18 cellular contexts compared by ENCODE assay signal in the genomic region with DNA sequence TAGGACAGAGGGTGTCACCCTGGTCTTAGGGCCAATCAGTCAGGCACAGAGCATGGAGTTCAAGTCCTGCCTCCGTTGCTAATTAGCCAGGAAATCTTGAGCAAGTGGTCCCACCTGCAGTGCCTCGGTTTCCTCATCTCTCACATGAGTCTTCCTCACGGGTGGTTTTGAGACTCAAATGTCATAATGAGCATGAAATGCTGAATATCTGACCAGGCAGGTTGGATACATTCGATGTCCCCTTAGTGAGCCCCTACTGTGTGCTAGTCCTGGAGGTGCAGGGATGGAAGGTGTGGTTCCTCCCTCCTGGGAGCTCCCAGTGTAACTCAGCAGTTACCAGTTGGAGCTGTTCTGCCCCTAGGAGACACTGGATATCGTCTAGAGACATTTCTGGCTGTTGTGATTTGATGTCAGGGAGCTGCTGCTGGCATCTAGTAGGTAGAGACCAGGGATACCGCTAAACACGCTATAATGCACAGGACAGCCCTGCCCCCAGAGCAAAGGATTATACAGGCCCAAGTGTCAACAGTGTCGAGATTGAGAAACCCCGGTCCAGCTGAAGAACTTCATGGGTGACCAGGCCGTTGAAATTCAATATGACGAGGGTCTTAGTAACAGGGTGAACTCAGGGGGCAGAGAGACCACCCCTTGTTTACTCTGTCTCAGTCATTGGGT.
DNase-seq lines count a peak whose midpoint lies in the region; ATAC-seq and TF ChIP-seq lines count a peak whose summit lies in the region.
"Had no signal": no experiment of that assay in that cellular context is flagged by ENCODE, and none has a peak within 500 bp of the region (broad histone marks: within the 10 kb centered on the region; RNA-seq: fewer than 3 reads in every experiment).

No MANE protein-coding gene starts in this region.

- H3K27me3 ChIP-seq in ACC112 (ENCODE audit: insufficient read depth, low read length), result peaks cover 10% of the 10 kb centered on the region; the same call in 1 of the 2 replicates
- no peaks in the 10 kb centered on the region for H3K27me3 ChIP-seq in ascending aorta
- H3K27me3 ChIP-seq in layer of hippocampus (ENCODE audit: control insufficient read depth, insufficient read depth, low read length), result no peaks in the 10 kb centered on the region
- H3K27me3 ChIP-seq in sigmoid colon, result no peaks in the 10 kb centered on the region
- H3K27me3 ChIP-seq: testis had no signal

- no peak for TF ChIP-seq EP300 in sigmoid colon (IDR thresholded peaks at IDR 0.05)

- ATAC-seq in GM19328 (IDR thresholded peaks at IDR 0.05; ENCODE audit: unreplicated experiment), result no peak

- H3K4me3 ChIP-seq in ACC112 (ENCODE audit: low read depth, low read length) (no peak overlapping the region), ascending aorta (no peak overlapping the region), sigmoid colon (no peak overlapping the region)
- H3K4me3 ChIP-seq: mucosa of descending colon, testis had no signal

- no peak for TF ChIP-seq CTCF in ascending aorta (IDR thresholded peaks at IDR 0.05)
- no peak for TF ChIP-seq CTCF in sigmoid colon (IDR thresholded peaks at IDR 0.05)

- H3K79me2 ChIP-seq in ACC112 (ENCODE audit: control insufficient read depth, insufficient read depth, low read length, unreplicated experiment), result no peaks in the 10 kb centered on the region

- DNase-seq in ascending aorta (ENCODE audit: low spot score in 2 of 2) (no peak), sigmoid colon (no peak), midbrain (lab: John Stamatoyannopoulos, UW) (no peak), NOMO-1 treated with DMSO at 0.1 percent for 48 hours (lab: John Stamatoyannopoulos, UW; ENCODE audit: unreplicated experiment) (no peak), NOMO-1 (lab: John Stamatoyannopoulos, UW; ENCODE audit: unreplicated experiment in 2 of 2) (no peak)
- DNase-seq: activated CD8-positive, alpha-beta memory T cell treated with anti-CD3 and anti-CD28 coated beads for 24 hours; effector CD8-positive, alpha-beta T cell; GF-D8; mucosa of descending colon; NCI-H1930; NCI-H510A treated with DMSO at 0.1 percent for 48 hours; posterior cingulate gyrus; SW 1271; testis had no signal

- H3K9me3 ChIP-seq in ascending aorta (no peaks in the 10 kb centered on the region), sigmoid colon (no peaks in the 10 kb centered on the region)
- H3K9me3 ChIP-seq: mucosa of descending colon, testis had no signal

- H2AFZ ChIP-seq in ACC112 (ENCODE audit: low read length, unreplicated experiment), result no peak overlapping the region

- H3K27ac ChIP-seq in ACC112 (ENCODE audit: low read depth, low read length) (peak overlapping the region; percentile 63), ascending aorta (peak overlapping the region; percentile 97 to 98), layer of hippocampus (ENCODE audit: low read depth, low read length) (peak overlapping the region; percentile 12), sigmoid colon (peak overlapping the region; percentile 81 to 95 (median 94))
- H3K27ac ChIP-seq: VCaP had no signal

- H3K4me1 ChIP-seq in ACC112 (ENCODE audit: control insufficient read depth, insufficient read depth, low read length, unreplicated experiment) (peaks cover 28% of the 10 kb centered on the region), ascending aorta (peaks cover 4 to 36% of the 10 kb centered on the region in 2 donors), sigmoid colon (peaks cover 0 to 58% (median 56%) of the 10 kb centered on the region in 4 donors)

- intact Hi-C loops in ascending aorta (cut with DNase I), result loop anchor here (2.0 to 10.0 kb wide), 5 partner anchors 45 to 1523 kb away; no protein-coding TSS in a partner anchor
- intact Hi-C loops in sigmoid colon (cut with DNase I), result loop anchor here (2.0 to 10.0 kb wide), 2 partner anchors 115 to 133 kb away; a partner anchor contains a TSS

- 75 to 86% methylated on average over 11 of the region's 11 CpGs for WGBS in sigmoid colon, 2 donors

- no peaks in the 10 kb centered on the region for H3K36me3 ChIP-seq in ACC112 (ENCODE audit: insufficient read depth, low read length)
- H3K36me3 ChIP-seq in ascending aorta, result no peaks in the 10 kb centered on the region
- H3K36me3 ChIP-seq in sigmoid colon, result no peaks in the 10 kb centered on the region

- TF ChIP-seq POLR2A in sigmoid colon (IDR thresholded peaks at IDR 0.05), result no peak

Comparison
In these comparisons a context has a peak if more than half of its experiments do, and no peak if none do; other contexts are left out.
1. H3K27ac ChIP-seq: peak in every context shown above with its lines; median percentile 98 in ascending aorta; 94 in sigmoid colon; 63 in ACC112; 12 in layer of hippocampus.